In genomic region chr15:90902996-90903732, GRCh38 we compare ENCODE assay signal across 8 cellular contexts. TPM values are rescaled to one million over a fixed set of nuclear protein-coding genes. Genes with fewer than 3 reads are reported as not detected.
DNase-seq lines count a peak whose midpoint lies in the region; ATAC-seq and TF ChIP-seq lines count a peak whose summit lies in the region.

Gene MAN2A2, plus strand, starts transcription at chr15:90903302. Its CDS starts 906 bp downstream, at chr15:90904208.

- peaks cover 26% of the 10 kb centered on the region for H3K4me1 Mint-ChIP-seq in activated CD4-positive, alpha-beta T cell treated with anti-CD3 and anti-CD28 coated beads, Interleukin-2, amount 10 ng/mL, durations not matched to agents 24 days and 14 days

- peak within 1 kb of the TSS; percentile 88 for H3K4me3 ChIP-seq in coronary artery
- H3K4me3 ChIP-seq in left lung, result peak within 1 kb of the TSS; percentile 80 to 82

- H3K27ac ChIP-seq in coronary artery (peak within 1 kb of the TSS; percentile 87 to 96), left lung (peak within 1 kb of the TSS; percentile 93 to 95)

- no peaks in the 10 kb centered on the region for H3K9me3 Mint-ChIP-seq in activated CD4-positive, alpha-beta T cell treated with anti-CD3 and anti-CD28 coated beads, Interleukin-2, amount 10 ng/mL, durations not matched to agents 24 days and 14 days

- TF ChIP-seq CTCF in coronary artery (IDR thresholded peaks at IDR 0.05) (no peak), left lung (IDR thresholded peaks at IDR 0.05) (no peak)

- H3K4me1 ChIP-seq in left lung, result peaks cover 8 to 20% of the 10 kb centered on the region in 2 donors

- H3K27me3 Mint-ChIP-seq in activated CD4-positive, alpha-beta T cell treated with anti-CD3 and anti-CD28 coated beads, Interleukin-2, amount 10 ng/mL, durations not matched to agents 24 days and 14 days, result no peaks in the 10 kb centered on the region

- intact Hi-C loops in activated CD4-positive, alpha-beta T cell treated with anti-CD3 and anti-CD28 coated beads, Interleukin-2, amount 10 ng/mL, durations not matched to agents 24 days and 14 days (cut with micrococcal nuclease), result loop anchor here (1.0 kb wide), 2 partner anchors 21 to 31 kb away; no protein-coding TSS in a partner anchor
- intact Hi-C loops in left lung (cut with DNase I), result no loop called here

- H3K36me3 Mint-ChIP-seq in activated CD4-positive, alpha-beta T cell treated with anti-CD3 and anti-CD28 coated beads, Interleukin-2, amount 10 ng/mL, durations not matched to agents 24 days and 14 days (ENCODE audit: low read depth), result peaks cover 36% of the 10 kb centered on the region

- H3K27me3 ChIP-seq in left lung, result no peaks in the 10 kb centered on the region

- H3K27ac Mint-ChIP-seq in activated CD4-positive, alpha-beta T cell treated with anti-CD3 and anti-CD28 coated beads, Interleukin-2, amount 10 ng/mL, durations not matched to agents 24 days and 14 days, result peak within 1 kb of the TSS; percentile 91

- peaks cover 0 to 35% of the 10 kb centered on the region in 2 donors for H3K36me3 ChIP-seq in left lung

- H3K4me3 Mint-ChIP-seq in activated CD4-positive, alpha-beta T cell treated with anti-CD3 and anti-CD28 coated beads, Interleukin-2, amount 10 ng/mL, durations not matched to agents 24 days and 14 days, result peak within 1 kb of the TSS; percentile 90

- no peaks in the 10 kb centered on the region for H3K9me3 ChIP-seq in left lung

- DNase-seq in NCI-H1694 treated with DMSO at 0.1 percent for 48 hours (lab: John Stamatoyannopoulos, UW) (peak; percentile 19), NCI-H1694 (lab: John Stamatoyannopoulos, UW) (no peak), NCI-H2171 (lab: John Stamatoyannopoulos, UW) (peak; percentile 42), coronary artery (ENCODE audit: low spot score) (no peak), left lung (peak; percentile 80 to 95)
- DNase-seq in activated CD4-positive, alpha-beta T cell treated with anti-CD3 and anti-CD28 coated beads, Interleukin-2, amount 10 ng/mL, durations not matched to agents 24 days and 14 days, result peak; percentile 94
- peak; percentile 76 for DNase-seq in stimulated activated CD4-positive, alpha-beta T cell treated with anti-CD3 and anti-CD28 coated beads, Interleukin-2, amount 100 ng/mL, for 4 hours (ENCODE audit: low read depth)

- ATAC-seq in HG02885 (IDR thresholded peaks at IDR 0.05; ENCODE audit: poor library complexity, unreplicated experiment) (peak; percentile 58), left lung (peak; percentile 70)

RNA-seq across cellular contexts. Expression of gene MAN2A2, which starts in this region (rescaled TPM):
- 196 and 206 TPM in 2 replicates for total RNA-seq in activated CD4-positive, alpha-beta T cell treated with anti-CD3 and anti-CD28 coated beads, Interleukin-2, amount 10 ng/mL, durations not matched to agents 24 days and 14 days
- 10 to 100 TPM; 78.6 to 86.3 TPM for total RNA-seq in left lung

Comparison
In these comparisons a context has a peak if more than half of its experiments do, and no peak if none do; other contexts are left out.
1. DNase-seq: peak in NCI-H1694 treated with DMSO at 0.1 percent for 48 hours (single experiment), NCI-H2171 (single experiment), activated CD4-positive, alpha-beta T cell treated with anti-CD3 and anti-CD28 coated beads, Interleukin-2, amount 10 ng/mL, durations not matched to agents 24 days and 14 days (single experiment), left lung (2 of 2) and stimulated activated CD4-positive, alpha-beta T cell treated with anti-CD3 and anti-CD28 coated beads, Interleukin-2, amount 100 ng/mL, for 4 hours (single experiment); none in NCI-H1694 (single experiment) and coronary artery (single experiment).